In genomic region chr10:101749511-101750016, GRCh38 we compare ENCODE assay signal across 1 cellular context.
A peak's percentile ranks its signal among the peaks of the same experiment; 100 is the strongest.
TF ChIP-seq lines count a peak whose summit lies in the region.

No MANE protein-coding gene starts in this region.

TF ChIP-seq in K562, 482 proteins besides CTCF, POLR2A, EP300 and RAD21 (continued from another document and continues in another):
- TF ChIP-seq ZBTB11 (CRISPR knock-in tag; IDR thresholded peaks at IDR 0.05) (no peak), NFYB (IDR thresholded peaks at IDR 0.05; ENCODE audit: extremely low read depth, insufficient read length) (no peak), HSF4 (CRISPR knock-in tag; IDR thresholded peaks at IDR 0.05; ENCODE audit: borderline replicate concordance) (peak; percentile 61; the same call in 1 of the 2 replicates), ETV1 (tag; conservative IDR thresholded peaks at IDR 0.05; ENCODE audit: low read depth) (no peak), RNF2 (IDR thresholded peaks at IDR 0.05) (0 out of 2 replicates have a peak, but pooled peaks have one; percentile 27), L3MBTL2 (IDR thresholded peaks at IDR 0.05) (peak; percentile 82), ZBTB9 (CRISPR knock-in tag; IDR thresholded peaks at IDR 0.05) (no peak), LEF1 (IDR thresholded peaks at IDR 0.05) (0 out of 2 replicates have a peak, but pooled peaks have one; percentile 44), EP400 (IDR thresholded peaks at IDR 0.05) (no peak), ARID1B (IDR thresholded peaks at IDR 0.05) (peak; percentile 68), ELK1 (CRISPR knock-in tag; IDR thresholded peaks at IDR 0.05) (no peak), PCBP2 (IDR thresholded peaks at IDR 0.05; ENCODE audit: low read depth, low read length, poor library complexity, severe bottlenecking) (no peak), SMAD4 (CRISPR knock-in tag; conservative IDR thresholded peaks at IDR 0.05) (peak; percentile 72), HOMEZ (CRISPR knock-in tag; IDR thresholded peaks at IDR 0.05) (no peak), MYC (IDR thresholded peaks at IDR 0.05; ENCODE audit: low read depth, low read length) (peak; percentile 59; the same call in 1 of the 2 replicates), MYC (CRISPR knock-in tag; IDR thresholded peaks at IDR 0.05; ENCODE audit: borderline replicate concordance, low read depth) (no peak), JUND (IDR thresholded peaks at IDR 0.05; ENCODE audit: borderline replicate concordance, low read depth, low read length) (no peak), JUND (tag; IDR thresholded peaks at IDR 0.05; ENCODE audit: borderline replicate concordance, low read depth, low read length) (peak; percentile 37; the same call in 1 of the 3 replicates), GATA2 (CRISPR knock-in tag; IDR thresholded peaks at IDR 0.05) (peak; percentile 51; the same call in 1 of the 2 replicates), ZNF23 (CRISPR knock-in tag; IDR thresholded peaks at IDR 0.05) (no peak), ZNF121 (CRISPR knock-in tag; conservative IDR thresholded peaks at IDR 0.05) (no peak), CSDE1 (IDR thresholded peaks at IDR 0.05) (no peak), SMARCA4 (IDR thresholded peaks at IDR 0.05) (0 out of 2 replicates have a peak, but pooled peaks have one; percentile 48), ATF3 (IDR thresholded peaks at IDR 0.05) (peak; percentile 38; the same call in 1 of the 2 replicates), ATF3 (CRISPR knock-in tag; conservative IDR thresholded peaks at IDR 0.05) (no peak), CBFA2T3 (IDR thresholded peaks at IDR 0.05) (peak; percentile 77), DACH1 (IDR thresholded peaks at IDR 0.05; ENCODE audit: partially characterized antibody) (peak; percentile 40), TFAP4 (CRISPR knock-in tag; IDR thresholded peaks at IDR 0.05; ENCODE audit: borderline replicate concordance) (peak; percentile 90), CCNT2 (IDR thresholded peaks at IDR 0.05; ENCODE audit: borderline replicate concordance, extremely low read depth, insufficient read length, low read depth, low read length) (peak; percentile 26), TAL1 (IDR thresholded peaks at IDR 0.05) (peak; percentile 23; the same call in 1 of the 2 replicates), MEIS2 (IDR thresholded peaks at IDR 0.05; ENCODE audit: partially characterized antibody) (peak; percentile 38), ZNF41 (CRISPR knock-in tag; conservative IDR thresholded peaks at IDR 0.05) (no peak), SNIP1 (IDR thresholded peaks at IDR 0.05; ENCODE audit: low read depth) (no peak), ZNF77 (CRISPR knock-in tag; IDR thresholded peaks at IDR 0.05) (no peak), DMBX1 (CRISPR knock-in tag; IDR thresholded peaks at IDR 0.05; ENCODE audit: borderline replicate concordance) (peak; percentile 64), ARID4B (CRISPR knock-in tag; IDR thresholded peaks at IDR 0.05) (0 out of 2 replicates have a peak, but pooled peaks have one; percentile 25), HMG20A (CRISPR knock-in tag; conservative IDR thresholded peaks at IDR 0.05) (no peak), ASH1L (IDR thresholded peaks at IDR 0.05; ENCODE audit: borderline replicate concordance, low read depth, partially characterized antibody) (no peak), REST (CRISPR knock-in tag; IDR thresholded peaks at IDR 0.05; ENCODE audit: low read depth) (no peak), ZNF583 (CRISPR knock-in tag; IDR thresholded peaks at IDR 0.05) (0 out of 2 replicates have a peak, but pooled peaks have one; percentile 31), NRF1 (conservative IDR thresholded peaks at IDR 0.05 in 1 of 2, IDR thresholded peaks at IDR 0.05 in 1 of 2) (peak; percentile 75 to 80), PHB (CRISPR knock-in tag; IDR thresholded peaks at IDR 0.05) (no peak), MNT (conservative IDR thresholded peaks at IDR 0.05) (peak in 1 of 2 experiments; percentile 68; a peak in 3 of 4 replicates), ZNF165 (CRISPR knock-in tag; IDR thresholded peaks at IDR 0.05; ENCODE audit: borderline replicate concordance) (no peak), CEBPB (tag; IDR thresholded peaks at IDR 0.05) (peak; percentile 16; the same call in 1 of the 2 replicates)
